ENCODE assay signal across 25 cellular contexts in genomic region chr18:6954501-6954900, GRCh38.
"Had no signal": no experiment of that assay in that cellular context is flagged by ENCODE, and none has a peak within 500 bp of the region (broad histone marks: within the 10 kb centered on the region; RNA-seq: fewer than 3 reads in every experiment).

No MANE protein-coding gene starts in this region.

- H3K4me2 ChIP-seq: smooth muscle cell had no signal

- H3K9me3 ChIP-seq: heart left ventricle, left ventricle myocardium inferior, right atrium auricular region, right lobe of liver, suprapubic skin, thoracic aorta, tibial artery, upper lobe of right lung, uterus had no signal

- H2AFZ ChIP-seq: parathyroid adenoma had no signal

- H3K9ac ChIP-seq: parathyroid adenoma had no signal

- ATAC-seq: heart left ventricle, natural killer cell, right lobe of liver, upper lobe of right lung had no signal

- H3K4me3 ChIP-seq: heart left ventricle, left ventricle myocardium inferior, lung, right atrium auricular region, right lobe of liver, smooth muscle cell, suprapubic skin, thoracic aorta, tibial artery, upper lobe of right lung, uterus had no signal

- H3K36me3 ChIP-seq: heart left ventricle, left ventricle myocardium inferior, right atrium auricular region, right lobe of liver, suprapubic skin, thoracic aorta, upper lobe of right lung, uterus had no signal

- H3K4me1 ChIP-seq: heart left ventricle, left ventricle myocardium inferior, parathyroid adenoma, right atrium auricular region, right lobe of liver, suprapubic skin, tibial artery, upper lobe of right lung, uterus had no signal

- H3K27me3 ChIP-seq: right atrium auricular region, right lobe of liver, suprapubic skin, tibial artery, upper lobe of right lung, uterus had no signal

- H3K27ac ChIP-seq: heart left ventricle, left ventricle myocardium inferior, parathyroid adenoma, right atrium auricular region, right lobe of liver, suprapubic skin, thoracic aorta, tibial artery, upper lobe of right lung, uterus had no signal

- DNase-seq: heart left ventricle; hypothalamus; islet precursor cell; left ventricle myocardium inferior; midbrain; naive B cell; natural killer cell; nephron progenitor cell; nucleus accumbens; right lobe of liver; stimulated activated CD4-positive, alpha-beta T cell treated with anti-CD3 and anti-CD28 coated beads, Interleukin-12 subunit alpha, Interleukin-12 subunit beta, amount 100 ng/mL, for 4 hours; stimulated activated CD4-positive, alpha-beta T cell treated with anti-CD3 and anti-CD28 coated beads, Interleukin-15, amount 100 ng/mL, for 24 hours; stimulated activated CD4-positive, alpha-beta T cell treated with anti-CD3 and anti-CD28 coated beads, Interleukin-2, amount 100 ng/mL, for 24 hours; stimulated activated CD4-positive, alpha-beta T cell treated with anti-CD3 and anti-CD28 coated beads, Interleukin-4, amount 100 ng/mL, for 1 hour; stimulated activated naive CD4-positive, alpha-beta T cell; tibial artery; trophoblast cell; upper lobe of right lung; uterus had no signal
